ENCODE assay signal across 21 cellular contexts in the genomic region with DNA sequence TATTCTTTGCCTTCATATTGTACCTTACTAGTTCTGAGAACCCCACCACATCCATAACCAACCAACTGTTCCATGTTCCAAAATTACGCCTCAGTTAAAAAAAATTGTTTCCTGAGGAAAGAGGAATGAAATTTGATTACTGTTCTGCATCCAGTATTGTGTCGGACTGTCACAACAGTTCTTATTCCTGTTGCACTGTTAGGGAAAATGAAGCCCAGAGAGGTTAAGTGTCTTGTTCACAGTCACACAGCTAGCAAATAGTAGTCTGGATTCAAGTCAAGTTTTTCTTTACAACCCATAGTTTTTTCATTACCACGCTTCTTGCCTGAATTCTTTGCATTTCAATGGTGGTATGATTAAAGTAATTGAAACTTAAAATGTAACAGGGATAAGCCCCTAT.
"Had no signal": no experiment of that assay in that cellular context is flagged by ENCODE, and none has a peak within 500 bp of the region (broad histone marks: within the 10 kb centered on the region; RNA-seq: fewer than 3 reads in every experiment).

No MANE protein-coding gene starts in this region.

- ATAC-seq: left colon; left ventricle myocardium superior; stimulated activated effector memory CD8-positive, alpha-beta T cell treated with anti-CD3 and anti-CD28 coated beads, Interleukin-12 subunit alpha, Interleukin-12 subunit beta, amount 100 ng/mL, for 72 hours; stimulated activated naive CD8-positive, alpha-beta T cell treated with anti-CD3 and anti-CD28 coated beads, Interleukin-15, Interleukin-2, amounts not matched to agents 100 U/mL and 50 U/mL, for 24 hours had no signal

- DNase-seq: effector CD4-positive, alpha-beta T cell; endodermal cell; foreskin melanocyte; head of caudate nucleus; hippocampal formation; left colon; left ventricle myocardium superior; mesenchymal stem cell; midbrain; naive B cell; stimulated activated CD4-positive, alpha-beta T cell treated with anti-CD3 and anti-CD28 coated beads, Interleukin-2, amount 100 ng/mL, for 48 hours; stimulated activated CD8-positive, alpha-beta memory T cell treated with anti-CD3 and anti-CD28 coated beads, Interleukin-4, amount 100 ng/mL, for 48 hours; stimulated activated naive CD8-positive, alpha-beta T cell treated with anti-CD3 and anti-CD28 coated beads, Interleukin-15, Interleukin-2, amounts not matched to agents 100 U/mL and 50 U/mL, for 24 hours; testis had no signal

- H3K4me3 Mint-ChIP-seq: endodermal cell; stimulated activated effector memory CD8-positive, alpha-beta T cell treated with anti-CD3 and anti-CD28 coated beads, Interleukin-12 subunit alpha, Interleukin-12 subunit beta, amount 100 ng/mL, for 72 hours had no signal

- FAIRE-seq: endothelial cell of umbilical vein had no signal

- H3K36me3 Mint-ChIP-seq: naive B cell; stimulated activated effector memory CD8-positive, alpha-beta T cell treated with anti-CD3 and anti-CD28 coated beads, Interleukin-12 subunit alpha, Interleukin-12 subunit beta, amount 100 ng/mL, for 72 hours had no signal

- H3K27ac Mint-ChIP-seq: endodermal cell; stimulated activated effector memory CD8-positive, alpha-beta T cell treated with anti-CD3 and anti-CD28 coated beads, Interleukin-12 subunit alpha, Interleukin-12 subunit beta, amount 100 ng/mL, for 72 hours had no signal

- H3K9me3 Mint-ChIP-seq: endodermal cell; stimulated activated effector memory CD8-positive, alpha-beta T cell treated with anti-CD3 and anti-CD28 coated beads, Interleukin-12 subunit alpha, Interleukin-12 subunit beta, amount 100 ng/mL, for 72 hours had no signal

- H3K4me3 ChIP-seq: coronary artery, lung, right atrium auricular region, testis, tibial nerve had no signal

- H3K36me3 ChIP-seq: neutrophil, right atrium auricular region, tibial nerve had no signal

- H3K9me3 ChIP-seq: neutrophil, right atrium auricular region, testis, tibial nerve had no signal

- H3K27ac ChIP-seq: coronary artery, neutrophil, right atrium auricular region, testis, tibial nerve had no signal

- H3K27me3 ChIP-seq: neutrophil, right atrium auricular region, testis, tibial nerve had no signal

- H3K27me3 Mint-ChIP-seq: naive B cell had no signal
